In genomic region chr1:95167503-95167902, GRCh38 we compare ENCODE assay signal across 10 cellular contexts. TPM values are rescaled to one million over a fixed set of nuclear protein-coding genes. Genes with fewer than 3 reads are reported as not detected.
DNase-seq lines count a peak whose midpoint lies in the region; ATAC-seq and TF ChIP-seq lines count a peak whose summit lies in the region.
"Not testable (repeated sequence)": the region's sequence is repeated elsewhere in the genome, so short reads cannot be mapped to it uniquely, and the experiment has no call there.
"Had no signal": no experiment of that assay in that cellular context is flagged by ENCODE, and none has a peak within 500 bp of the region (broad histone marks: within the 10 kb centered on the region; RNA-seq: fewer than 3 reads in every experiment).

No MANE protein-coding gene starts in this region.

- H3K27me3 ChIP-seq in HAP-1 (ENCODE audit: low read depth); PC-3 (ENCODE audit: low read length); WERI-Rb-1 (ENCODE audit: insufficient read depth, low read depth, severe bottlenecking); right cardiac atrium (ENCODE audit: control insufficient read depth, insufficient read depth); stomach: not testable (repeated sequence)

- TF ChIP-seq EP300 in stomach (IDR thresholded peaks at IDR 0.05) = not testable (repeated sequence)

- not testable (repeated sequence) for H3K9me3 ChIP-seq in HAP-1; PC-3 (ENCODE audit: low read length); WERI-Rb-1 (ENCODE audit: severe bottlenecking); right cardiac atrium (ENCODE audit: control insufficient read depth, low read length)
- H3K9me3 ChIP-seq in stomach = peaks cover 0 to 12% (median 6%) of the 10 kb centered on the region in 4 donors

- intact Hi-C loops in PC-3 (cut with micrococcal nuclease); right cardiac atrium (cut with DNase I); stomach (cut with DNase I; ENCODE audit: low total_unique reads): not testable (repeated sequence)

- CTCF ChIA-PET in PC-3 (lab: Charles Lee) = interaction anchor here (0.9 kb wide), 1 partner anchor 66 kb away, joined by 5 read pairs; no protein-coding TSS in a partner anchor

- H3K4me1 ChIP-seq in HAP-1; right cardiac atrium (ENCODE audit: control insufficient read depth, insufficient read depth, low read length): not testable (repeated sequence)
- H3K4me1 ChIP-seq in PC-3 (ENCODE audit: insufficient read depth, low read length) = peaks cover 28% of the 10 kb centered on the region
- H3K4me1 ChIP-seq in stomach = peaks cover 0 to 12% (median 0%) of the 10 kb centered on the region in 4 donors

- 0 out of 2 replicates have a peak overlapping the region, but pooled peaks have one; percentile 12 for H3K4me2 ChIP-seq in PC-3 (ENCODE audit: low read length)

- in situ Hi-C loops in HAP-1 (cut with MboI; ENCODE audit: low sequenced_read_pairs) = not testable (repeated sequence)

- POLR2A ChIA-PET in PC-3 (lab: Charles Lee; ENCODE audit: unreplicated experiment) = not testable (repeated sequence)

- not testable (repeated sequence) for TF ChIP-seq CTCF in AG10803 (conservative IDR thresholded peaks at IDR 0.05; ENCODE audit: low read length); PC-3 (conservative IDR thresholded peaks at IDR 0.05; ENCODE audit: low read depth, low read length); WERI-Rb-1 (IDR thresholded peaks at IDR 0.05; ENCODE audit: low read depth, low read length); choroid plexus epithelial cell (conservative IDR thresholded peaks at IDR 0.05; ENCODE audit: low read depth, low read length); stomach (IDR thresholded peaks at IDR 0.05)

- TF ChIP-seq POLR2A in stomach (IDR thresholded peaks at IDR 0.05) = not testable (repeated sequence)

- BruUV-seq in PC-3 (replicated peaks; lab: Mats Ljungman, UMichigan) = not testable (repeated sequence)

- H4K20me1 ChIP-seq in PC-3 (ENCODE audit: low read length) = not testable (repeated sequence)

- 33% methylated on average over 8 of the region's 8 CpGs for WGBS in right cardiac atrium
- WGBS in stomach, 5 donors = 22 to 60% (median 35%) methylated on average over 7 to 8 of the region's 8 CpGs

- H3F3A ChIP-seq in PC-3 (ENCODE audit: low read length, unreplicated experiment) = not testable (repeated sequence)

- H2AFZ ChIP-seq in PC-3 (ENCODE audit: low read length) = not testable (repeated sequence)

- H3K27ac ChIP-seq in PC-3 (ENCODE audit: low read length) (peak overlapping the region; percentile 1; the same call in 1 of the 2 replicates), WERI-Rb-1 (peak overlapping the region; percentile 54)
- not testable (repeated sequence) for H3K27ac ChIP-seq in right cardiac atrium (ENCODE audit: low read length); stomach

- ATAC-seq in PC-3 = 0 out of 2 replicates have a peak, but pooled peaks have one; percentile 19
- ATAC-seq in right cardiac atrium = not testable (repeated sequence)

- H3K4me3 ChIP-seq in AG10803 (ENCODE audit: low read length); HAP-1; PC-3 (ENCODE audit: low read length); WERI-Rb-1 (ENCODE audit: low read depth, low read length); choroid plexus epithelial cell (ENCODE audit: low read depth, low read length); right cardiac atrium (ENCODE audit: low read length); stomach: not testable (repeated sequence)

- not testable (repeated sequence) for H3K36me3 ChIP-seq in HAP-1 (replicated peaks); PC-3 (ENCODE audit: low read depth, low read length); WERI-Rb-1
- H3K36me3 ChIP-seq in stomach = peaks cover 0 to 19% (median 4%) of the 10 kb centered on the region in 4 donors

- H3K9me2 ChIP-seq in PC-3 (replicated peaks; ENCODE audit: low read length) = not testable (repeated sequence)

- H3K79me2 ChIP-seq in PC-3 (ENCODE audit: low read length) = not testable (repeated sequence)

- peak; percentile 41 for DNase-seq in AG10803 (ENCODE audit: low read depth)
- peak; percentile 26 to 75 for DNase-seq in HAP-1 (ENCODE audit: low spot score in 2 of 2)
- DNase-seq in NCI-H1105 treated with DMSO at 0.1 percent for 48 hours (lab: John Stamatoyannopoulos, UW) = peak; percentile 41
- peak; percentile 90 for DNase-seq in PC-3
- peak; percentile 28 for DNase-seq in WERI-Rb-1
- DNase-seq in choroid plexus epithelial cell (ENCODE audit: low read depth) = peak; percentile 9
- DNase-seq in right cardiac atrium = peak; percentile 29 to 61 (median 39)
- peak; percentile 60 for DNase-seq in stomach

- H3K9ac ChIP-seq in PC-3 (ENCODE audit: low read length) = not testable (repeated sequence)

RNA-seq across cellular contexts. Expression of gene TLCD4, which starts 50.3 kb away (rescaled TPM):
- total RNA-seq in PC-3 (2014; rRNA removed) (8.3 and 8.6 TPM in 2 replicates), right cardiac atrium (10 to 100 TPM; 70.0 to 91.6 (median 77.6) TPM), stomach (10 to 100 TPM in 4 of 5 donors, 1 to 10 TPM in 1; 2.6 to 20.1 (median 14.0) TPM)
- polyA plus RNA-seq in right cardiac atrium (18.2 TPM), stomach (1 to 10 TPM; 1.6 to 3.2 (median 2.2) TPM)
- total RNA-seq: CD4-positive, CD25-positive, alpha-beta regulatory T cell; naive thymus-derived CD4-positive, alpha-beta T cell had no signal
- polyA plus RNA-seq: naive thymus-derived CD4-positive, alpha-beta T cell had no signal

Comparison
In these comparisons a context has a peak if more than half of its experiments do, and no peak if none do; other contexts are left out.
1. DNase-seq: peak in every context shown above with its lines; median percentile 90 in PC-3; 60 in stomach; 50 in HAP-1; 41 in AG10803; 41 in NCI-H1105 treated with DMSO at 0.1 percent for 48 hours; 39 in right cardiac atrium; 28 in WERI-Rb-1; 9 in choroid plexus epithelial cell.